In the genomic region with DNA sequence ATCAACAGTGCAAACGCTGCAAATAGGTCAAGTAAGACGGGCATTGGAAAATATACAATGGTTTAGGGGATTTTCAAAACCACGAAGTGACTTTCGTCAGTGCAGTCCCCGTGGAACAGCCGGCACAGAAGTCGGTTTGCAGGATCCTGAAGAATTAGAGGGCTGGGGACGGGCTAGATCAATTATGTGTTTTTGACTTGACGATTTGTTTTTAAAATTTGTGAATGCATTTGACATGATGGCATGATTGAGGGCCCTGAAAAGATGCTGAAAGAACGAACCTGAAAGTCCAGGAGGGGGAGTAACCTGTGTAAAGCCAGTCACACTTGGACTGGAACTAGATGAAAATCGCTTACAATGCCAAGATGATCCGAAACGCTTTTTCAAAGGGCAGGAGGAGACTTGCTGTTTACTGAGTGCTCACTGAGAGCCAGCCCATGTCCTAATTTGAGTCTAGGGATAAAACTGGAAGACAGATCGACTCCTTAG, we compare ENCODE assay signal across 8 cellular contexts. TPM values are rescaled to one million over a fixed set of nuclear protein-coding genes. Genes with fewer than 3 reads are reported as not detected.
A peak's percentile ranks its signal among the peaks of the same experiment; 100 is the strongest.
DNase-seq lines count a peak whose midpoint lies in the region; ATAC-seq, FAIRE-seq and TF ChIP-seq lines count a peak whose summit lies in the region.

No MANE protein-coding gene starts in this region.

- peak overlapping the region; percentile 82 for H3K27ac Mint-ChIP-seq in activated naive CD4-positive, alpha-beta T cell treated with anti-CD3 and anti-CD28 coated beads, Interleukin-2, amount 50 U/mL, for 24 hours

- 14% methylated on average over 14 of the region's 14 CpGs for WGBS in right lobe of liver (ENCODE audit: insufficient coverage, low coverage, low lambda C conversion rate, missing lambda C conversion rate)
- WGBS in tibial nerve, 2 donors, result 26 to 38% methylated on average over 14 of the region's 14 CpGs

- peak; percentile 22 to 44 (median 26) for ATAC-seq in right lobe of liver

- intact Hi-C loops in right lobe of liver (cut with DNase I), result no loop called here

- peak overlapping the region; percentile 67 for H3K27ac ChIP-seq in KOPT-K1 (ENCODE audit: low read depth, low read length, poor library complexity, severe bottlenecking)
- H3K27ac ChIP-seq in right lobe of liver, result peak overlapping the region; percentile 75 to 94 (median 82)
- H3K27ac ChIP-seq in tibial nerve, result peak overlapping the region; percentile 93 to 98 (median 95)

- TF ChIP-seq EP300 in tibial nerve (IDR thresholded peaks at IDR 0.05), result no peak

- no peak for TF ChIP-seq CTCF in bronchial epithelial cell (IDR thresholded peaks at IDR 0.05; ENCODE audit: insufficient read depth, low read length, severe bottlenecking)
- TF ChIP-seq CTCF in right lobe of liver (IDR thresholded peaks at IDR 0.05), result no peak
- TF ChIP-seq CTCF in tibial nerve (IDR thresholded peaks at IDR 0.05), result no peak

- H3K36me3 ChIP-seq in KOPT-K1 (ENCODE audit: insufficient read depth, low read length), result no peaks in the 10 kb centered on the region
- H3K36me3 ChIP-seq in bronchial epithelial cell (ENCODE audit: control insufficient read depth, insufficient read depth, low read length), result no peaks in the 10 kb centered on the region
- H3K36me3 ChIP-seq in right lobe of liver, result no peaks in the 10 kb centered on the region
- no peaks in the 10 kb centered on the region for H3K36me3 ChIP-seq in tibial nerve

- DNase-seq in activated naive CD4-positive, alpha-beta T cell treated with anti-CD3 and anti-CD28 coated beads, Interleukin-2, amount 50 U/mL, for 16 hours, result no peak
- DNase-seq in bronchial epithelial cell (ENCODE audit: low read depth), result no peak
- DNase-seq in right lobe of liver, result no peak
- peak in 1 of 2 donors; percentile 24 for DNase-seq in tibial nerve (ENCODE audit: low spot score in 2 of 2)
- DNase-seq in NCI-H2171 (lab: John Stamatoyannopoulos, UW), result no peak
- no peak for DNase-seq in cortex of kidney (lab: John Stamatoyannopoulos, UW)

- no peaks in the 10 kb centered on the region for H3K36me3 Mint-ChIP-seq in activated naive CD4-positive, alpha-beta T cell treated with anti-CD3 and anti-CD28 coated beads, Interleukin-2, amount 50 U/mL, for 24 hours

- H3K4me3 Mint-ChIP-seq in activated naive CD4-positive, alpha-beta T cell treated with anti-CD3 and anti-CD28 coated beads, Interleukin-2, amount 50 U/mL, for 24 hours, result peak overlapping the region; percentile 90

- no peaks in the 10 kb centered on the region for H3K27me3 ChIP-seq in bronchial epithelial cell (ENCODE audit: control insufficient read depth, insufficient read depth, low read length)
- H3K27me3 ChIP-seq in right lobe of liver, result no peaks in the 10 kb centered on the region
- H3K27me3 ChIP-seq in tibial nerve, result no peaks in the 10 kb centered on the region

- H3K9me3 Mint-ChIP-seq in activated naive CD4-positive, alpha-beta T cell treated with anti-CD3 and anti-CD28 coated beads, Interleukin-2, amount 50 U/mL, for 24 hours, result peaks cover 10% of the 10 kb centered on the region

- peaks cover 12% of the 10 kb centered on the region for H3K9me3 ChIP-seq in KOPT-K1 (ENCODE audit: insufficient read depth, low read length, poor library complexity, severe bottlenecking)
- H3K9me3 ChIP-seq in right lobe of liver, result no peaks in the 10 kb centered on the region
- H3K9me3 ChIP-seq in tibial nerve, result peaks cover 0 to 9% (median 0%) of the 10 kb centered on the region in 4 donors

- no peaks in the 10 kb centered on the region for H3K27me3 Mint-ChIP-seq in activated naive CD4-positive, alpha-beta T cell treated with anti-CD3 and anti-CD28 coated beads, Interleukin-2, amount 50 U/mL, for 24 hours

- peaks cover 0 to 11% (median 2%) of the 10 kb centered on the region in 4 donors for H3K4me1 ChIP-seq in right lobe of liver
- H3K4me1 ChIP-seq in tibial nerve, result peaks cover 0 to 17% (median 4%) of the 10 kb centered on the region in 4 donors

- H3K4me1 Mint-ChIP-seq in activated naive CD4-positive, alpha-beta T cell treated with anti-CD3 and anti-CD28 coated beads, Interleukin-2, amount 50 U/mL, for 24 hours, result peaks cover 25% of the 10 kb centered on the region

- FAIRE-seq in bronchial epithelial cell (lab: Jason Lieb, UNC), result peak; percentile 68

- H3K4me3 ChIP-seq in bronchial epithelial cell (ENCODE audit: low read depth, low read length) (peak overlapping the region; percentile 88), right lobe of liver (peak overlapping the region; percentile 61 to 88 (median 79)), tibial nerve (peak overlapping the region; percentile 77 to 96 (median 96))

- TF ChIP-seq POLR2A in right lobe of liver (IDR thresholded peaks at IDR 0.05), result no peak
- no peak for TF ChIP-seq POLR2A in tibial nerve (IDR thresholded peaks at IDR 0.05)

RNA-seq across cellular contexts. Expression of a gene that starts 8.9 kb away (rescaled TPM):
- total RNA-seq in bronchial epithelial cell, result 16.8 TPM in 2 replicates
- total RNA-seq in right lobe of liver, result 1 to 10 TPM in 5 of 6 experiments, under 1 TPM in 1; 0.95 to 5.1 (median 2.2) TPM
- total RNA-seq in tibial nerve, result 10 to 100 TPM in 3 of 4 donors, 1 to 10 TPM in 1; 9.6 to 14.5 (median 12.3) TPM
